ENCODE assay signal across 21 cellular contexts in genomic region chr9:4417578-4418325, GRCh38.
DNase-seq lines count a peak whose midpoint lies in the region; ATAC-seq and TF ChIP-seq lines count a peak whose summit lies in the region.
"Had no signal": no experiment of that assay in that cellular context is flagged by ENCODE, and none has a peak within 500 bp of the region (broad histone marks: within the 10 kb centered on the region; RNA-seq: fewer than 3 reads in every experiment).

No MANE protein-coding gene starts in this region.

- H4K20me1 ChIP-seq in GM23338 (replicated peaks; ENCODE audit: insufficient read depth): no peaks in the 10 kb centered on the region

- peak overlapping the region; percentile 4 for H3K27ac ChIP-seq in epithelial cell of prostate
- H3K27ac ChIP-seq in mesendoderm (ENCODE audit: low read depth, low read length): no peak overlapping the region
- H3K27ac ChIP-seq in adrenal gland: no peak overlapping the region
- no peak overlapping the region for H3K27ac ChIP-seq in GM23338 (ENCODE audit: low read depth)
- H3K27ac ChIP-seq: spleen, thoracic aorta, VCaP had no signal

- H3K36me3 Mint-ChIP-seq in Caco-2 (ENCODE audit: insufficient read depth, unreplicated experiment) (no peaks in the 10 kb centered on the region), GM23338 (ENCODE audit: low read depth) (no peaks in the 10 kb centered on the region)
- H3K36me3 Mint-ChIP-seq: activated naive CD4-positive, alpha-beta T cell treated with anti-CD3 and anti-CD28 coated beads, Interleukin-2, amount 50 U/mL, for 24 hours; naive thymus-derived CD8-positive, alpha-beta T cell had no signal

- no peak overlapping the region for H3K56ac ChIP-seq in mesendoderm (ENCODE audit: low read length)

- DNase-seq in Caco-2 (peak in 1 of 2 experiments; percentile 49), NCI-H226 (peak; percentile 77), epithelial cell of prostate (ENCODE audit: low read depth, low spot score) (no peak), mesendoderm (peak; percentile 80), NCI-H2081 treated with DMSO at 0.1 percent for 48 hours (lab: John Stamatoyannopoulos, UW) (no peak), adrenal gland (no peak), cerebellum (ENCODE audit: low spot score) (no peak), GM23338 (ENCODE audit: low spot score) (no peak)
- DNase-seq: activated CD4-positive, alpha-beta T cell treated with anti-CD3 and anti-CD28 coated beads, Interleukin-2, amount 50 U/mL, for 48 hours; activated T-cell treated with anti-CD3 and anti-CD28 coated beads, Interleukin-2, amount 50 U/mL, for 4 hours; Calu3; effector CD8-positive, alpha-beta T cell; GF-D8; Karpas-422; naive thymus-derived CD8-positive, alpha-beta T cell; spleen had no signal

- H3K9me2 ChIP-seq in GM23338 (ENCODE audit: insufficient read depth): no peaks in the 10 kb centered on the region

- no peak for TF ChIP-seq POLR2A in adrenal gland (IDR thresholded peaks at IDR 0.05)

- H4K8ac ChIP-seq in mesendoderm (ENCODE audit: low read depth, low read length): no peak overlapping the region

- H3K27ac Mint-ChIP-seq in Caco-2 (ENCODE audit: unreplicated experiment) (peak overlapping the region; percentile 74), GM23338 (no peak overlapping the region)
- H3K27ac Mint-ChIP-seq: activated naive CD4-positive, alpha-beta T cell treated with anti-CD3 and anti-CD28 coated beads, Interleukin-2, amount 50 U/mL, for 24 hours; progenitor cell of endocrine pancreas had no signal

- H3K36me3 ChIP-seq in Caco-2 (ENCODE audit: control insufficient read depth, insufficient read depth, low read length) (no peaks in the 10 kb centered on the region), mesendoderm (ENCODE audit: control insufficient read depth, insufficient read depth, low read length) (no peaks in the 10 kb centered on the region), adrenal gland (replicated peaks in 1 of 2) (no peaks in the 10 kb centered on the region), GM23338 (ENCODE audit: insufficient read depth) (no peaks in the 10 kb centered on the region)
- H3K36me3 ChIP-seq: spleen, thoracic aorta had no signal

- H3K27me3 Mint-ChIP-seq in Caco-2 (ENCODE audit: insufficient read depth, unreplicated experiment) (no peaks in the 10 kb centered on the region), GM23338 (ENCODE audit: insufficient read depth, low read depth, poor library complexity) (no peaks in the 10 kb centered on the region)
- H3K27me3 Mint-ChIP-seq: activated naive CD4-positive, alpha-beta T cell treated with anti-CD3 and anti-CD28 coated beads, Interleukin-2, amount 50 U/mL, for 24 hours; progenitor cell of endocrine pancreas had no signal

- H3K9ac ChIP-seq in mesendoderm (ENCODE audit: low read length): no peak overlapping the region

- intact Hi-C loops in Caco-2 (cut with micrococcal nuclease; ENCODE audit: unreplicated experiment): loop anchor here (1.0 kb wide), 2 partner anchors 69 to 91 kb away; no protein-coding TSS in a partner anchor
- intact Hi-C loops in adrenal gland (cut with DNase I): no loop called here

- H3K79me1 ChIP-seq in mesendoderm (ENCODE audit: low read length): no peaks in the 10 kb centered on the region

- no peaks in the 10 kb centered on the region for H3K9me3 ChIP-seq in Caco-2
- no peaks in the 10 kb centered on the region for H3K9me3 ChIP-seq in adrenal gland (replicated peaks in 1 of 3)
- H3K9me3 ChIP-seq: spleen, thoracic aorta had no signal

- no peak overlapping the region for H2BK5ac ChIP-seq in mesendoderm (ENCODE audit: low read length)

- no peaks in the 10 kb centered on the region for H3K79me2 ChIP-seq in mesendoderm (ENCODE audit: control insufficient read depth, insufficient read depth, low read length)
- H3K79me2 ChIP-seq in GM23338 (replicated peaks; ENCODE audit: insufficient read depth): no peaks in the 10 kb centered on the region

- H4K5ac ChIP-seq in mesendoderm (ENCODE audit: low read length): no peak overlapping the region

- H2AK5ac ChIP-seq in mesendoderm (ENCODE audit: low read length): no peak overlapping the region

- WGBS in mesendoderm (ENCODE audit: extremely low coverage, insufficient coverage, low lambda C conversion rate): no CpG with 5 or more reads among the region's 2 CpGs
- WGBS in adrenal gland, 4 donors: 82 to 97% (median 90%) methylated on average over 2 of the region's 2 CpGs

- CTCF ChIA-PET in Caco-2 (lab: Charles Lee): no interaction called here

- H3K4ac ChIP-seq in mesendoderm (ENCODE audit: low read depth, low read length): no peak overlapping the region

- H3K23ac ChIP-seq in mesendoderm (ENCODE audit: low read length): no peak overlapping the region

- no TSS peak for BruUV-seq in Caco-2 (replicated peaks; lab: Mats Ljungman, UMichigan)

- H3K4me3 ChIP-seq in Caco-2 (ENCODE audit: low read depth, low read length) (no peak overlapping the region), mesendoderm (ENCODE audit: low read length) (no peak overlapping the region), adrenal gland (no peak overlapping the region), GM23338 (no peak overlapping the region)
- H3K4me3 ChIP-seq: lung, spleen, thoracic aorta had no signal

- H3K18ac ChIP-seq in mesendoderm (ENCODE audit: low read length): no peak overlapping the region

- H3K4me1 Mint-ChIP-seq in Caco-2 (ENCODE audit: low read depth, unreplicated experiment) (peaks cover 42% of the 10 kb centered on the region), GM23338 (peaks cover 7% of the 10 kb centered on the region; the same call in 2 of the 3 replicates)

- no peaks in the 10 kb centered on the region for H3F3A ChIP-seq in GM23338 (replicated peaks; ENCODE audit: low read depth)

- H2AFZ ChIP-seq in GM23338: no peak overlapping the region

- H3K9me3 Mint-ChIP-seq in Caco-2 (ENCODE audit: unreplicated experiment): no peaks in the 10 kb centered on the region
- H3K9me3 Mint-ChIP-seq in GM23338: no peaks in the 10 kb centered on the region
- H3K9me3 Mint-ChIP-seq: activated naive CD4-positive, alpha-beta T cell treated with anti-CD3 and anti-CD28 coated beads, Interleukin-2, amount 50 U/mL, for 24 hours; activated T-cell treated with anti-CD3 and anti-CD28 coated beads, Interleukin-2, amount 50 U/mL, for 4 hours had no signal

- TF ChIP-seq CTCF in Caco-2 (IDR thresholded peaks at IDR 0.05; ENCODE audit: insufficient read depth in 1 of 2, low read depth in 1 of 2, low read length in 1 of 2, severe bottlenecking in 1 of 2, unreplicated experiment in 1 of 2): no peak
- no peak for TF ChIP-seq CTCF in adrenal gland (IDR thresholded peaks at IDR 0.05)
- TF ChIP-seq CTCF in GM23338 (conservative IDR thresholded peaks at IDR 0.05; ENCODE audit: low read depth in 2 of 2): no peak

- H3K4me1 ChIP-seq in Caco-2: peaks cover 60% of the 10 kb centered on the region
- peaks cover 7% of the 10 kb centered on the region for H3K4me1 ChIP-seq in mesendoderm (ENCODE audit: control insufficient read depth, low read depth, low read length)
- H3K4me1 ChIP-seq in adrenal gland (replicated peaks in 1 of 2): no peaks in the 10 kb centered on the region
- no peaks in the 10 kb centered on the region for H3K4me1 ChIP-seq in GM23338 (ENCODE audit: insufficient read depth)
- H3K4me1 ChIP-seq: spleen had no signal

- H2BK120ac ChIP-seq in mesendoderm (ENCODE audit: low read depth, low read length): no peak overlapping the region

- ATAC-seq in GM23338: no peak
- ATAC-seq: activated T-cell treated with anti-CD3 and anti-CD28 coated beads, Interleukin-2, amount 50 U/mL, for 4 hours; naive thymus-derived CD8-positive, alpha-beta T cell had no signal

- H3K4me3 Mint-ChIP-seq in Caco-2 (ENCODE audit: unreplicated experiment) (peak overlapping the region; percentile 59), GM23338 (no peak overlapping the region)
- H3K4me3 Mint-ChIP-seq: activated naive CD4-positive, alpha-beta T cell treated with anti-CD3 and anti-CD28 coated beads, Interleukin-2, amount 50 U/mL, for 24 hours; activated T-cell treated with anti-CD3 and anti-CD28 coated beads, Interleukin-2, amount 50 U/mL, for 4 hours; naive thymus-derived CD8-positive, alpha-beta T cell had no signal

- H3K4me2 ChIP-seq in mesendoderm (ENCODE audit: low read length): no peak overlapping the region
- H3K4me2 ChIP-seq in GM23338: no peak overlapping the region

- H3K27me3 ChIP-seq in Caco-2 (replicated peaks; ENCODE audit: control insufficient read depth, insufficient read depth, low read length): no peaks in the 10 kb centered on the region
- no peaks in the 10 kb centered on the region for H3K27me3 ChIP-seq in mesendoderm (ENCODE audit: insufficient read depth, low read length, poor library complexity)
- no peaks in the 10 kb centered on the region for H3K27me3 ChIP-seq in adrenal gland
- H3K27me3 ChIP-seq in GM23338 (ENCODE audit: insufficient read depth): no peaks in the 10 kb centered on the region
- H3K27me3 ChIP-seq: spleen had no signal

- POLR2A ChIA-PET in Caco-2 (lab: Charles Lee): no interaction called here

- H2BK15ac ChIP-seq in mesendoderm (replicated peaks; ENCODE audit: low read depth): no peak overlapping the region

Comparison
In these comparisons a context has a peak if more than half of its experiments do, and no peak if none do; other contexts are left out.
1. DNase-seq: peak in NCI-H226 (single experiment) and mesendoderm (single experiment); none in epithelial cell of prostate (single experiment), NCI-H2081 treated with DMSO at 0.1 percent for 48 hours (single experiment), adrenal gland (0 of 7), cerebellum (single experiment) and GM23338 (single experiment).